ENCODE assay signal across 9 cellular contexts in the genomic region with DNA sequence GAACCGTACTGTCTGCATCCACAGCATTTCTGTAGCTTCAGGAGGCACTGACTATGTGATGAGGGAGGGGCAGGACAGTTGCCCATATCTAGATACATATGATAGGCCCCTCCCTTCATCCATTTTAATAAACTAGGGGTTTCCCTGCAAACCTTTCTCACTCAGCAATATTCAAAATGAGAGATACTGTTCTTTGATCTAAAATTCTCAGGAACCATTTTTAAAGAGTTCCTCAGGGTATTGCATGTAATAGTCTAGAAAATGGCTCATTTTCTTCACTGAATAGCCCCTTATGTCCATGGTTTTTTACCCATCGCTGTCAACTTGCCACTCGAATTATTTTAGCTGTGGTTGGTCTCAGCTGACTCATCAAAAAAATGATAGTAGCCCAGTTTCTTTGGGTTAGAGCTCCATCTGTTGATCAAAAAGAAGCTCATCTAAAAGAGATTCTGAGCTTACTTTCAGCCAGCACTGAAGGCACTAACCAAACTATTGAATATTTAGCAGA. TPM values are rescaled to one million over a fixed set of nuclear protein-coding genes. Genes with fewer than 3 reads are reported as not detected.
DNase-seq lines count a peak whose midpoint lies in the region; ATAC-seq and TF ChIP-seq lines count a peak whose summit lies in the region.
"Had no signal": no experiment of that assay in that cellular context is flagged by ENCODE, and none has a peak within 500 bp of the region (broad histone marks: within the 10 kb centered on the region; RNA-seq: fewer than 3 reads in every experiment).

No MANE protein-coding gene starts in this region.

- H4K20me1 ChIP-seq in SK-N-SH (ENCODE audit: insufficient read depth): no peaks in the 10 kb centered on the region

- H3K9me3 Mint-ChIP-seq in activated CD4-positive, alpha-beta T cell treated with anti-CD3 and anti-CD28 coated beads for 36 hours (ENCODE audit: low read depth): no peaks in the 10 kb centered on the region
- H3K9me3 Mint-ChIP-seq: dendritic cell treated with granulocyte-macrophage colony-stimulating factor and Interleukin-4, amounts not matched to agents 40 ng/mL and 50 ng/mL, for 4 days had no signal

- WGBS in SK-N-SH (ENCODE audit: low lambda C conversion rate): 58% methylated on average over 3 of the region's 3 CpGs

- no peaks in the 10 kb centered on the region; a peak in 1 of 4 replicates for H3K4me1 ChIP-seq in SK-N-SH (ENCODE audit: control insufficient read depth in 1 of 2, insufficient read depth in 2 of 2, low read depth in 1 of 2, low read length in 1 of 2)

- H2AFZ ChIP-seq in SK-N-SH (ENCODE audit: low read depth): no peak overlapping the region

- H3K4me3 Mint-ChIP-seq in activated CD4-positive, alpha-beta T cell treated with anti-CD3 and anti-CD28 coated beads for 36 hours: peak overlapping the region; percentile 15
- H3K4me3 Mint-ChIP-seq: dendritic cell treated with granulocyte-macrophage colony-stimulating factor and Interleukin-4, amounts not matched to agents 40 ng/mL and 50 ng/mL, for 4 days had no signal

- H3K9ac ChIP-seq in SK-N-SH: no peak overlapping the region

- H3K9me3 ChIP-seq in SK-N-SH: no peaks in the 10 kb centered on the region

- no peaks in the 10 kb centered on the region for H3K27me3 Mint-ChIP-seq in activated CD4-positive, alpha-beta T cell treated with anti-CD3 and anti-CD28 coated beads for 36 hours
- H3K27me3 Mint-ChIP-seq: dendritic cell treated with granulocyte-macrophage colony-stimulating factor and Interleukin-4, amounts not matched to agents 40 ng/mL and 50 ng/mL, for 4 days had no signal

- POLR2A ChIA-PET in activated CD4-positive, alpha-beta T cell treated with anti-CD3 and anti-CD28 coated beads for 36 hours (lab: Charles Lee): interaction anchor here (0.7 to 1.4 kb wide), 5 partner anchors 24 to 316 kb away, joined by 4 to 6 read pairs (median 5); a partner anchor contains a TSS
- POLR2A ChIA-PET in SK-N-SH (lab: Yijun Ruan, JAX): interaction anchor here (0.9 kb wide), 1 partner anchor 42 kb away, joined by 3 read pairs; a partner anchor contains a TSS

- H3K4me3 ChIP-seq in SK-N-SH (ENCODE audit: low read depth in 2 of 2, low read length in 1 of 2) (no peak overlapping the region), dorsolateral prefrontal cortex (peak overlapping the region in 9 of 59 donors; percentile 3 to 34 (median 21))

- peaks cover 4% of the 10 kb centered on the region for H3K36me3 Mint-ChIP-seq in activated CD4-positive, alpha-beta T cell treated with anti-CD3 and anti-CD28 coated beads for 36 hours (ENCODE audit: low read depth)

- peak; percentile 38 for DNase-seq in activated CD4-positive, alpha-beta T cell treated with anti-CD3 and anti-CD28 coated beads for 36 hours
- DNase-seq in activated CD4-positive, alpha-beta T cell treated with anti-CD3 and anti-CD28 coated beads for 1 hour: no peak
- DNase-seq in LoVo (ENCODE audit: low spot score) (peak; percentile 20), SK-N-SH (peak; percentile 23), dorsolateral prefrontal cortex (peak in 1 of 10 donors; percentile 4), middle frontal gyrus (ENCODE audit: extremely low spot score, low spot score) (peak; percentile 56)

- H3K27me3 ChIP-seq in SK-N-SH (ENCODE audit: insufficient read depth): no peaks in the 10 kb centered on the region
- H3K27me3 ChIP-seq in dorsolateral prefrontal cortex: no peaks in the 10 kb centered on the region

- no peak for TF ChIP-seq EP300 in SK-N-SH (IDR thresholded peaks at IDR 0.05; ENCODE audit: borderline replicate concordance in 1 of 2, low read depth in 1 of 2, low read length in 1 of 2)

- peak overlapping the region; percentile 81 for H3K27ac Mint-ChIP-seq in activated CD4-positive, alpha-beta T cell treated with anti-CD3 and anti-CD28 coated beads for 36 hours
- H3K27ac Mint-ChIP-seq: dendritic cell treated with granulocyte-macrophage colony-stimulating factor and Interleukin-4, amounts not matched to agents 40 ng/mL and 50 ng/mL, for 4 days had no signal

- peak; percentile 94 for ATAC-seq in activated CD4-positive, alpha-beta T cell treated with anti-CD3 and anti-CD28 coated beads for 36 hours
- ATAC-seq in GM21825 (IDR thresholded peaks at IDR 0.05; ENCODE audit: unreplicated experiment) (no peak), HG03469 (IDR thresholded peaks at IDR 0.05; ENCODE audit: unreplicated experiment) (no peak)

- TF ChIP-seq CTCF in SK-N-SH (IDR thresholded peaks at IDR 0.05) (peak; percentile 54), dorsolateral prefrontal cortex (IDR thresholded peaks at IDR 0.05 in 54 of 56, conservative IDR thresholded peaks at IDR 0.05 in 2 of 56; ENCODE audit: low read depth in 1 of 56, partially characterized antibody in 56 of 56) (peak in 54 of 56 donors; percentile 40 to 83 (median 64))

- H3K9me2 ChIP-seq in SK-N-SH: no peaks in the 10 kb centered on the region

- H3F3A ChIP-seq in SK-N-SH (replicated peaks; ENCODE audit: insufficient read depth): no peaks in the 10 kb centered on the region

- H3K36me3 ChIP-seq in SK-N-SH (replicated peaks in 1 of 2; ENCODE audit: control insufficient read depth in 1 of 2, insufficient read depth in 2 of 2, low read length in 1 of 2): peaks cover 0 to 2% of the 10 kb centered on the region in 2 experiments

- TF ChIP-seq RAD21 in SK-N-SH (IDR thresholded peaks at IDR 0.05; ENCODE audit: low read length): peak; percentile 63

- H3K27ac ChIP-seq in SK-N-SH (ENCODE audit: low read depth in 2 of 2, low read length in 1 of 2): no peak overlapping the region
- peak overlapping the region in 10 of 59 donors; percentile 0 to 65 (median 28) for H3K27ac ChIP-seq in dorsolateral prefrontal cortex

- H3K4me2 ChIP-seq in SK-N-SH: no peak overlapping the region

- CTCF ChIA-PET in activated CD4-positive, alpha-beta T cell treated with anti-CD3 and anti-CD28 coated beads for 36 hours (lab: Charles Lee): interaction anchor here (0.6 to 2.2 kb wide), 26 partner anchors 9 to 462 kb away, joined by 3 to 22 read pairs (median 4); a partner anchor contains a TSS
- CTCF ChIA-PET in SK-N-SH (lab: Yijun Ruan, JAX): interaction anchor here (0.6 to 1.1 kb wide), 5 partner anchors 17 to 260 kb away, joined by 3 read pairs; no protein-coding TSS in a partner anchor

- peaks cover 14% of the 10 kb centered on the region for H3K4me1 Mint-ChIP-seq in activated CD4-positive, alpha-beta T cell treated with anti-CD3 and anti-CD28 coated beads for 36 hours

- H3K79me2 ChIP-seq in SK-N-SH (ENCODE audit: insufficient read depth): no peaks in the 10 kb centered on the region

- intact Hi-C loops in activated CD4-positive, alpha-beta T cell treated with anti-CD3 and anti-CD28 coated beads for 36 hours (cut with DNase I, micrococcal nuclease): loop anchor here (1.0 to 10.0 kb wide), 8 partner anchors 42 to 462 kb away; a partner anchor contains a TSS
- intact Hi-C loops in dorsolateral prefrontal cortex (cut with DNase I): loop anchor here in 1 of 2 donors (2.0 to 10.0 kb wide), 2 partner anchors 246 to 474 kb away; no protein-coding TSS in a partner anchor

TF ChIP-seq in SK-N-SH, 30 proteins besides CTCF, POLR2A, EP300 and RAD21:
- TF ChIP-seq FOXM1 (IDR thresholded peaks at IDR 0.05; ENCODE audit: low read depth) (no peak), TCF12 (IDR thresholded peaks at IDR 0.05) (no peak), EZH2phosphoT487 (IDR thresholded peaks at IDR 0.05; ENCODE audit: borderline replicate concordance, low read depth) (no peak), FOSL2 (IDR thresholded peaks at IDR 0.05; ENCODE audit: borderline replicate concordance, low read depth) (no peak), SMC3 (IDR thresholded peaks at IDR 0.05; ENCODE audit: low read depth, low read length) (no peak), YY1 (IDR thresholded peaks at IDR 0.05; ENCODE audit: low read depth) (no peak)
- TF ChIP-seq, protein P1, sequence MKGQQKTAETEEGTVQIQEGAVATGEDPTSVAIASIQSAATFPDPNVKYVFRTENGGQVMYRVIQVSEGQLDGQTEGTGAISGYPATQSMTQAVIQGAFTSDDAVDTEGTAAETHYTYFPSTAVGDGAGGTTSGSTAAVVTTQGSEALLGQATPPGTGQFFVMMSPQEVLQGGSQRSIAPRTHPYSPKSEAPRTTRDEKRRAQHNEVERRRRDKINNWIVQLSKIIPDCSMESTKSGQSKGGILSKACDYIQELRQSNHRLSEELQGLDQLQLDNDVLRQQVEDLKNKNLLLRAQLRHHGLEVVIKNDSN (IDR thresholded peaks at IDR 0.05; ENCODE audit: borderline replicate concordance, low read depth): no peak
TF ChIP-seq in SK-N-SH: peak in this region for 0.

RNA-seq across cellular contexts. Expression of a gene that starts 37.0 kb away (rescaled TPM):
- not detected for total RNA-seq in activated CD4-positive, alpha-beta T cell treated with anti-CD3 and anti-CD28 coated beads for 36 hours
- not detected in 2 replicates for polyA plus RNA-seq in SK-N-SH (2012; rRNA removed)
- polyA plus RNA-seq in SK-N-SH (2012; cell fraction: cytosol; rRNA removed): not detected in 2 replicates
- polyA plus RNA-seq in SK-N-SH (2012; cell fraction: nucleus; rRNA removed): not detected in 2 replicates
- total RNA-seq in dorsolateral prefrontal cortex: not detected

RNA-seq across cellular contexts. Expression of a gene that starts 42.0 kb away (rescaled TPM):
- 10 to 100 TPM; 21.5 to 25.8 TPM for total RNA-seq in activated CD4-positive, alpha-beta T cell treated with anti-CD3 and anti-CD28 coated beads for 36 hours
- polyA plus RNA-seq in SK-N-SH (2012; rRNA removed): 8.6 and 10.7 TPM in 2 replicates
- 8.5 and 8.6 TPM in 2 replicates for polyA plus RNA-seq in SK-N-SH (2012; cell fraction: cytosol; rRNA removed)
- polyA plus RNA-seq in SK-N-SH (2012; cell fraction: nucleus; rRNA removed): 10.2 and 15.8 TPM in 2 replicates
- 10 to 100 TPM; 13.7 to 36.2 (median 20.5) TPM for total RNA-seq in dorsolateral prefrontal cortex

RNA-seq across cellular contexts. Expression of a gene that starts 42.5 kb away (rescaled TPM):
- 100 to 1,000 TPM; 260 to 297 TPM for total RNA-seq in activated CD4-positive, alpha-beta T cell treated with anti-CD3 and anti-CD28 coated beads for 36 hours
- polyA plus RNA-seq in SK-N-SH (2012; rRNA removed): 66.0 and 72.3 TPM in 2 replicates
- 85.1 and 117 TPM in 2 replicates for polyA plus RNA-seq in SK-N-SH (2012; cell fraction: cytosol; rRNA removed)
- polyA plus RNA-seq in SK-N-SH (2012; cell fraction: nucleus; rRNA removed): 14.9 and 34.6 TPM in 2 replicates
- total RNA-seq in dorsolateral prefrontal cortex: 100 to 1,000 TPM; 157 to 321 (median 196) TPM

RNA-seq across cellular contexts. Expression of a gene that starts 52.3 kb away (rescaled TPM):
- 10 to 100 TPM; 49.9 to 96.6 TPM for total RNA-seq in activated CD4-positive, alpha-beta T cell treated with anti-CD3 and anti-CD28 coated beads for 36 hours
- 51.2 and 53.7 TPM in 2 replicates for polyA plus RNA-seq in SK-N-SH (2012; rRNA removed)
- 51.7 and 58.6 TPM in 2 replicates for polyA plus RNA-seq in SK-N-SH (2012; cell fraction: cytosol; rRNA removed)
- polyA plus RNA-seq in SK-N-SH (2012; cell fraction: nucleus; rRNA removed): 27.8 and 29.2 TPM in 2 replicates
- 10 to 100 TPM; 33.0 to 73.0 (median 57.3) TPM for total RNA-seq in dorsolateral prefrontal cortex
